Comparison of ENCODE assay signal across 8 cellular contexts in genomic region chr2:172084734-172085459, GRCh38. TPM values are rescaled to one million over a fixed set of nuclear protein-coding genes. Genes with fewer than 3 reads are reported as not detected.
DNase-seq lines count a peak whose midpoint lies in the region; ATAC-seq and TF ChIP-seq lines count a peak whose summit lies in the region.

No MANE protein-coding gene starts in this region.

- H3K9me3 ChIP-seq in DND-41 (ENCODE audit: insufficient read depth, low read length, severe bottlenecking): no peaks in the 10 kb centered on the region

- no peaks in the 10 kb centered on the region for H3K36me3 Mint-ChIP-seq in activated T-cell treated with anti-CD3 and anti-CD28 coated beads, Interleukin-2, amount 50 U/mL, for 24 hours (ENCODE audit: low read depth)
- H3K36me3 Mint-ChIP-seq in natural killer cell: no peaks in the 10 kb centered on the region

- H3K4me3 Mint-ChIP-seq in activated T-cell treated with anti-CD3 and anti-CD28 coated beads, Interleukin-2, amount 50 U/mL, for 24 hours: peak overlapping the region; percentile 77
- H3K4me3 Mint-ChIP-seq in natural killer cell: peak overlapping the region; percentile 88

- intact Hi-C loops in natural killer cell (cut with micrococcal nuclease): no loop called here

- H3K4me3 ChIP-seq in DND-41 (ENCODE audit: low read depth in 1 of 2, low read length in 2 of 2) (peak overlapping the region; percentile 68 to 96), fibroblast of the aortic adventitia (ENCODE audit: low read depth, low read length) (peak overlapping the region; percentile 68)

- H2AFZ ChIP-seq in DND-41 (ENCODE audit: low read depth, low read length): peak overlapping the region; percentile 98

- H3K4me1 Mint-ChIP-seq in activated T-cell treated with anti-CD3 and anti-CD28 coated beads, Interleukin-2, amount 50 U/mL, for 24 hours (ENCODE audit: low read depth): peaks cover 53% of the 10 kb centered on the region
- peaks cover 61 to 70% of the 10 kb centered on the region in 2 donors for H3K4me1 Mint-ChIP-seq in natural killer cell

- H3K27ac ChIP-seq in DND-41 (ENCODE audit: low read length): peak overlapping the region; percentile 77

- peak overlapping the region; percentile 98 for H3K4me2 ChIP-seq in DND-41 (ENCODE audit: insufficient read depth, low read length)

- no peaks in the 10 kb centered on the region for H3K79me2 ChIP-seq in DND-41 (ENCODE audit: insufficient read depth, low read length)

- H3K9ac ChIP-seq in DND-41 (ENCODE audit: low read depth, low read length): peak overlapping the region; percentile 92

- no peaks in the 10 kb centered on the region for H3K9me3 Mint-ChIP-seq in activated T-cell treated with anti-CD3 and anti-CD28 coated beads, Interleukin-2, amount 50 U/mL, for 24 hours
- no peaks in the 10 kb centered on the region for H3K9me3 Mint-ChIP-seq in natural killer cell

- H3K27ac Mint-ChIP-seq in activated T-cell treated with anti-CD3 and anti-CD28 coated beads, Interleukin-2, amount 50 U/mL, for 24 hours: peak overlapping the region; percentile 68
- peak overlapping the region; percentile 71 to 83 for H3K27ac Mint-ChIP-seq in natural killer cell

- peak; percentile 92 for ATAC-seq in DND-41 (ENCODE audit: insufficient read depth, low read depth)
- peak; percentile 86 for ATAC-seq in GM19463 (IDR thresholded peaks at IDR 0.05; ENCODE audit: unreplicated experiment)
- ATAC-seq in HG03520 (IDR thresholded peaks at IDR 0.05; ENCODE audit: unreplicated experiment): peak; percentile 85
- ATAC-seq in natural killer cell: peak; percentile 73 to 75 (median 75)

- H4K20me1 ChIP-seq in DND-41 (ENCODE audit: insufficient read depth, low read length): no peaks in the 10 kb centered on the region

- H3K4me1 ChIP-seq in DND-41 (ENCODE audit: insufficient read depth, low read length): peaks cover 20% of the 10 kb centered on the region

- H3K27me3 ChIP-seq in DND-41 (ENCODE audit: insufficient read depth, low read length, poor library complexity): no peaks in the 10 kb centered on the region

- H3K27me3 Mint-ChIP-seq in activated T-cell treated with anti-CD3 and anti-CD28 coated beads, Interleukin-2, amount 50 U/mL, for 24 hours: peaks cover 100% of the 10 kb centered on the region
- peaks cover 79 to 95% of the 10 kb centered on the region in 2 donors for H3K27me3 Mint-ChIP-seq in natural killer cell (ENCODE audit: low read depth in 2 of 2)

- TF ChIP-seq CTCF in DND-41 (IDR thresholded peaks at IDR 0.05; ENCODE audit: borderline replicate concordance, extremely low read depth, low read length, poor library complexity, severe bottlenecking): peak; percentile 17
- TF ChIP-seq CTCF in fibroblast of the aortic adventitia (IDR thresholded peaks at IDR 0.05; ENCODE audit: insufficient read depth, low read length): no peak
- TF ChIP-seq CTCF in natural killer cell (IDR thresholded peaks at IDR 0.05): no peak

- H3K36me3 ChIP-seq in DND-41 (ENCODE audit: insufficient read depth, low read length): peaks cover 8% of the 10 kb centered on the region

- DNase-seq in DND-41 (peak; percentile 88), NCI-H748 treated with DMSO at 0.1 percent for 48 hours (lab: John Stamatoyannopoulos, UW) (peak; percentile 90), fibroblast of the aortic adventitia (ENCODE audit: low read depth) (peak; percentile 97), natural killer cell (no peak)
- DNase-seq in activated T-cell treated with anti-CD3 and anti-CD28 coated beads, Interleukin-2, amount 50 U/mL, for 24 hours: peak; percentile 71
- DNase-seq in effector CD4-positive, alpha-beta T cell: no peak

RNA-seq across cellular contexts. Expression of gene DLX1, which starts 0.4 kb away (rescaled TPM):
- total RNA-seq in fibroblast of the aortic adventitia (ENCODE audit: low replicate concordance): 0.41 and 0.99 TPM in 2 replicates
- not detected for total RNA-seq in natural killer cell

RNA-seq across cellular contexts. Expression of gene DLX2, which starts 17.8 kb away (rescaled TPM):
- total RNA-seq in fibroblast of the aortic adventitia (ENCODE audit: low replicate concordance) (0.72 TPM in 1 of 2 replicates, not detected in the other), natural killer cell (under 1 TPM; 0.55 to 0.84 (median 0.78) TPM)

Comparison
In these comparisons a context has a peak if more than half of its experiments do, and no peak if none do; other contexts are left out.
1. DNase-seq: peak in DND-41 (single experiment), NCI-H748 treated with DMSO at 0.1 percent for 48 hours (single experiment), activated T-cell treated with anti-CD3 and anti-CD28 coated beads, Interleukin-2, amount 50 U/mL, for 24 hours (single experiment) and fibroblast of the aortic adventitia (single experiment); none in natural killer cell (single experiment) and effector CD4-positive, alpha-beta T cell (single experiment).
2. Peak in every context shown above with its lines, with median percentiles within 50 percentile points of each other: ATAC-seq.